1 cellular context compared by ENCODE assay signal in genomic region chr16:11768850-11769249, GRCh38.
TF ChIP-seq lines count a peak whose summit lies in the region.

No MANE protein-coding gene starts in this region.

TF ChIP-seq in GM23338, 12 proteins besides CTCF, POLR2A, EP300 and RAD21 (continued from another document):
- no peak for TF ChIP-seq REST (IDR thresholded peaks at IDR 0.05; ENCODE audit: unreplicated experiment)
- TF ChIP-seq CREB1 (CRISPR knock-in tag; IDR thresholded peaks at IDR 0.05; ENCODE audit: low read depth) = no peak
- TF ChIP-seq POLR2AphosphoS5 (IDR thresholded peaks at IDR 0.05; ENCODE audit: low read depth) = no peak
